27 cellular contexts compared by ENCODE assay signal in genomic region chr7:156522801-156523200, GRCh38.
"Had no signal": no experiment of that assay in that cellular context is flagged by ENCODE, and none has a peak within 500 bp of the region (broad histone marks: within the 10 kb centered on the region; RNA-seq: fewer than 3 reads in every experiment).

No MANE protein-coding gene starts in this region.

- H3K4me1 ChIP-seq: parathyroid adenoma, psoas muscle, sigmoid colon, stomach, tibial artery, upper lobe of right lung, uterus had no signal

- H3K4me1 Mint-ChIP-seq: naive thymus-derived CD8-positive, alpha-beta T cell; nephron progenitor cell; neural crest cell; stimulated activated effector memory CD8-positive, alpha-beta T cell treated with anti-CD3 and anti-CD28 coated beads, Interleukin-12 subunit alpha, Interleukin-12 subunit beta, amount 100 ng/mL, for 72 hours; stimulated activated naive B cell treated with anti-CD40 and anti-IgM and Interleukin-4, amounts not matched to agents 10 μg/mL and 1 μg/mL and 100 μg/mL, for 72 hours had no signal

- H3K4me3 Mint-ChIP-seq: naive thymus-derived CD8-positive, alpha-beta T cell; natural killer cell treated with Interleukin-12 subunit alpha and Interleukin-12 subunit beta and Interleukin-15 and Interleukin-18, amount 100 ng/mL, for 72 hours; nephron progenitor cell; neural crest cell; stimulated activated effector memory CD8-positive, alpha-beta T cell treated with anti-CD3 and anti-CD28 coated beads, Interleukin-12 subunit alpha, Interleukin-12 subunit beta, amount 100 ng/mL, for 72 hours; stimulated activated naive B cell treated with anti-CD40 and anti-IgM and Interleukin-4, amounts not matched to agents 10 μg/mL and 1 μg/mL and 100 μg/mL, for 72 hours; stimulated activated naive CD8-positive, alpha-beta T cell treated with anti-CD3 and anti-CD28 coated beads, Interleukin-15, Interleukin-2, amounts not matched to agents 100 ng/mL and 50 ng/mL, for 24 hours; type B pancreatic cell had no signal

- H3K27ac Mint-ChIP-seq: natural killer cell treated with Interleukin-12 subunit alpha and Interleukin-12 subunit beta and Interleukin-15 and Interleukin-18, amount 100 ng/mL, for 72 hours; nephron progenitor cell; progenitor cell of endocrine pancreas; stimulated activated effector memory CD8-positive, alpha-beta T cell treated with anti-CD3 and anti-CD28 coated beads, Interleukin-12 subunit alpha, Interleukin-12 subunit beta, amount 100 ng/mL, for 72 hours; stimulated activated naive B cell treated with anti-CD40 and anti-IgM and Interleukin-4, amounts not matched to agents 10 μg/mL and 1 μg/mL and 100 μg/mL, for 72 hours; stimulated activated naive CD8-positive, alpha-beta T cell treated with anti-CD3 and anti-CD28 coated beads, Interleukin-15, Interleukin-2, amounts not matched to agents 100 ng/mL and 50 ng/mL, for 24 hours; type B pancreatic cell had no signal

- H3K27me3 ChIP-seq: ovary, right lobe of liver, sigmoid colon, stomach, tibial artery, transverse colon, upper lobe of right lung, uterus had no signal

- H3K36me3 Mint-ChIP-seq: naive thymus-derived CD8-positive, alpha-beta T cell; natural killer cell treated with Interleukin-12 subunit alpha and Interleukin-12 subunit beta and Interleukin-15 and Interleukin-18, amount 100 ng/mL, for 72 hours; stimulated activated effector memory CD8-positive, alpha-beta T cell treated with anti-CD3 and anti-CD28 coated beads, Interleukin-12 subunit alpha, Interleukin-12 subunit beta, amount 100 ng/mL, for 72 hours; stimulated activated naive B cell treated with anti-CD40 and anti-IgM and Interleukin-4, amounts not matched to agents 10 μg/mL and 1 μg/mL and 100 μg/mL, for 72 hours; type B pancreatic cell had no signal

- H3K27me3 Mint-ChIP-seq: natural killer cell treated with Interleukin-12 subunit alpha and Interleukin-12 subunit beta and Interleukin-15 and Interleukin-18, amount 100 ng/mL, for 72 hours had no signal

- H3K36me3 ChIP-seq: ovary, right lobe of liver, sigmoid colon, stomach, tibial artery, transverse colon, upper lobe of right lung, uterus had no signal

- H3K4me3 ChIP-seq: ovary, psoas muscle, right lobe of liver, sigmoid colon, stomach, tibial artery, transverse colon, upper lobe of right lung, uterus had no signal

- DNase-seq: naive thymus-derived CD8-positive, alpha-beta T cell; nephron progenitor cell; occipital lobe; ovary; psoas muscle; right cardiac atrium; right lobe of liver; sigmoid colon; small intestine; stimulated activated CD4-positive, alpha-beta T cell treated with anti-CD3 and anti-CD28 coated beads, Interleukin-15, amount 100 ng/mL, for 24 hours; stimulated activated CD4-positive, alpha-beta T cell treated with anti-CD3 and anti-CD28 coated beads, Interleukin-2, amount 100 ng/mL, for 24 hours; stimulated activated CD4-positive, alpha-beta T cell treated with anti-CD3 and anti-CD28 coated beads, Interleukin-2, amount 100 ng/mL, for 48 hours; stimulated activated CD4-positive, alpha-beta T cell treated with anti-CD3 and anti-CD28 coated beads, Interleukin-4, amount 100 ng/mL, for 24 hours; stimulated activated naive B cell treated with anti-CD40 and anti-IgM and Interleukin-4, amounts not matched to agents 10 μg/mL and 1 μg/mL and 100 μg/mL, for 72 hours; stimulated activated naive CD4-positive, alpha-beta T cell treated with Interleukin-2 at 50 U/mL for 16 hours; stomach; tibial artery; transverse colon; upper lobe of right lung; uterus had no signal

- H2AFZ ChIP-seq: parathyroid adenoma had no signal

- H3K9me3 Mint-ChIP-seq: naive thymus-derived CD8-positive, alpha-beta T cell; natural killer cell treated with Interleukin-12 subunit alpha and Interleukin-12 subunit beta and Interleukin-15 and Interleukin-18, amount 100 ng/mL, for 72 hours; nephron progenitor cell; neural crest cell; stimulated activated effector memory CD8-positive, alpha-beta T cell treated with anti-CD3 and anti-CD28 coated beads, Interleukin-12 subunit alpha, Interleukin-12 subunit beta, amount 100 ng/mL, for 72 hours; stimulated activated naive CD8-positive, alpha-beta T cell treated with anti-CD3 and anti-CD28 coated beads, Interleukin-15, Interleukin-2, amounts not matched to agents 100 ng/mL and 50 ng/mL, for 24 hours; type B pancreatic cell had no signal

- H3K9me3 ChIP-seq: ovary, psoas muscle, right lobe of liver, sigmoid colon, stomach, tibial artery, transverse colon, upper lobe of right lung, uterus had no signal

- ATAC-seq: naive thymus-derived CD8-positive, alpha-beta T cell; natural killer cell treated with Interleukin-12 subunit alpha and Interleukin-12 subunit beta and Interleukin-15 and Interleukin-18, amount 100 ng/mL, for 72 hours; psoas muscle; right cardiac atrium; right lobe of liver; stimulated activated effector memory CD8-positive, alpha-beta T cell treated with anti-CD3 and anti-CD28 coated beads, Interleukin-12 subunit alpha, Interleukin-12 subunit beta, amount 100 ng/mL, for 72 hours; stimulated activated naive B cell treated with anti-CD40 and anti-IgM and Interleukin-4, amounts not matched to agents 10 μg/mL and 1 μg/mL and 100 μg/mL, for 72 hours; upper lobe of right lung had no signal

- H3K9ac ChIP-seq: parathyroid adenoma had no signal

- H3K27ac ChIP-seq: ovary, parathyroid adenoma, psoas muscle, right lobe of liver, sigmoid colon, stomach, tibial artery, transverse colon, upper lobe of right lung, uterus had no signal
